In the genomic region with DNA sequence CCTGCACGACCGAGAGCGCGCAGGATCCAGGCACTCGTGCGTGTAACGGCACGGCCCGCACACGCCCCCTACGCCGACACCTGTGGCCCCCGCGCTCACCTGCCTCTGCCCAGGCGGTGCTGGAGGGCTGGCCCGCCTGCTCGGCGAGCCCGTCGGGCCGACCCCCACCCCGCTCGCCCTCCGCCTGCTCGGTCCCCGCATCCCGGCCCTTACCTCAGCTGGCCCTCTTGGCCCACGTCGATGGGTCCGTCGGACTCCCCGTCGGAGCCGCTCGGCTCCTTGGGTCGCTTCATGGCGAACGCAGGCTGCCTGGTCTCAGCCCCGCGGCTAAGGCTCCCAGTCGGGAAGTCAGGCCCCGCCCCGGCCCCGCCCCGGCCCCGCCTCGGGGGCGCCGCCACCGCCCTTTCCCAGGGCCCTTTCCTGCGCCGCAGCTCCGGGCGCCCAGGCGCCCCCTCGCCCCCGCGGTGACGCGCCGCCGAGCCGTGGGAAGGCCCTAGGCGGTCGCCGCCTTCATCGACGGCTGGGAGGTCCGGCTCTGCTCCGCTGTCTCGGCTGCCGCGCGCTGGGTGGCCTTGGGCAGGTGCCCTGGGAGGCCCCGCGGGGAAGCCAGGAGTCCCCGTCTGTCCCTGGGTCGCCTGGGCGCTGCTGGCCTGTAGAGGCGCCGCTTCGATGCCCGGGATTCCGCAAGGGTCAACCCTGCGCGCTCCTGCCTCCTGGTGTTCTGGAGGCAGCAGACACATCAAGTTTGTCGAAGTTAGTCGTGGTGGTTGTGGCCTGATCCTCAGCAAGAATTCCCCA, we compare ENCODE assay signal across 8 cellular contexts. TPM values are rescaled to one million over a fixed set of nuclear protein-coding genes. Genes with fewer than 3 reads are reported as not detected.
DNase-seq lines count a peak whose midpoint lies in the region; ATAC-seq, FAIRE-seq and TF ChIP-seq lines count a peak whose summit lies in the region.

Gene HEYL, minus strand, starts transcription at position 311 of the 798 bp plus-strand sequence. Its CDS starts 18 bp downstream, at position 293.

- DNase-seq in GM19239 (ENCODE audit: insufficient read length, low spot score) (peak; percentile 71), NCI-H526 (lab: John Stamatoyannopoulos, UW) (peak; percentile 23 to 86), epithelial cell of esophagus (ENCODE audit: low read depth) (peak; percentile 36), myocyte (ENCODE audit: low read depth) (peak; percentile 85)
- peak; percentile 51 to 57 for DNase-seq in activated CD8-positive, alpha-beta memory T cell treated with anti-CD3 and anti-CD28 coated beads for 4 hours (ENCODE audit: low read depth in 2 of 2)
- DNase-seq in stimulated activated naive B cell treated with anti-CD40 and anti-IgM and Interleukin-4, amounts not matched to agents 10 μg/mL and 1 μg/mL and 100 μg/mL, for 72 hours = peak; percentile 36

- H3K4me3 ChIP-seq in epithelial cell of esophagus (ENCODE audit: low read length) = no peak within 1 kb of the TSS

- peaks cover 43 to 59% of the 10 kb centered on the region in 2 donors for H3K27me3 Mint-ChIP-seq in stimulated activated naive B cell treated with anti-CD40 and anti-IgM and Interleukin-4, amounts not matched to agents 10 μg/mL and 1 μg/mL and 100 μg/mL, for 72 hours

- TF ChIP-seq CTCF in epithelial cell of esophagus (IDR thresholded peaks at IDR 0.05; ENCODE audit: insufficient read depth, low read depth, low read length, missing control alignments) = peak; percentile 19

- FAIRE-seq in GM19239 (lab: Jason Lieb, UNC) = no peak

- no peaks in the 10 kb centered on the region for H3K36me3 Mint-ChIP-seq in stimulated activated naive B cell treated with anti-CD40 and anti-IgM and Interleukin-4, amounts not matched to agents 10 μg/mL and 1 μg/mL and 100 μg/mL, for 72 hours

- peaks cover 0 to 2% of the 10 kb centered on the region in 2 donors for H3K4me1 Mint-ChIP-seq in stimulated activated naive B cell treated with anti-CD40 and anti-IgM and Interleukin-4, amounts not matched to agents 10 μg/mL and 1 μg/mL and 100 μg/mL, for 72 hours

- H3K4me3 Mint-ChIP-seq in stimulated activated naive B cell treated with anti-CD40 and anti-IgM and Interleukin-4, amounts not matched to agents 10 μg/mL and 1 μg/mL and 100 μg/mL, for 72 hours = peak within 1 kb of the TSS; percentile 62 to 72

- H3K27ac Mint-ChIP-seq in stimulated activated naive B cell treated with anti-CD40 and anti-IgM and Interleukin-4, amounts not matched to agents 10 μg/mL and 1 μg/mL and 100 μg/mL, for 72 hours = no peak within 1 kb of the TSS

- ATAC-seq in stimulated activated naive B cell treated with anti-CD40 and anti-IgM and Interleukin-4, amounts not matched to agents 10 μg/mL and 1 μg/mL and 100 μg/mL, for 72 hours (replicated peaks) = peak; percentile 79 to 85
- ATAC-seq in GM18511 (IDR thresholded peaks at IDR 0.05; ENCODE audit: unreplicated experiment) (no peak), GM21390 (IDR thresholded peaks at IDR 0.05; ENCODE audit: unreplicated experiment) (no peak)

- peaks cover 3 to 9% of the 10 kb centered on the region in 2 donors for H3K9me3 Mint-ChIP-seq in stimulated activated naive B cell treated with anti-CD40 and anti-IgM and Interleukin-4, amounts not matched to agents 10 μg/mL and 1 μg/mL and 100 μg/mL, for 72 hours

RNA-seq across cellular contexts. Expression of gene HEYL, which starts in this region (rescaled TPM):
- total RNA-seq in myocyte = 84.9 and 91.9 TPM in 2 replicates
- polyA plus RNA-seq in myocyte (2012) = 27.6 TPM

Comparison
In these comparisons a context has a peak if more than half of its experiments do, and no peak if none do; other contexts are left out.
1. ATAC-seq: peak in stimulated activated naive B cell treated with anti-CD40 and anti-IgM and Interleukin-4, amounts not matched to agents 10 μg/mL and 1 μg/mL and 100 μg/mL, for 72 hours (2 of 2); none in GM18511 (single experiment) and GM21390 (single experiment).
2. Peak in every context shown above with its lines, with median percentiles within 50 percentile points of each other: DNase-seq.